ENCODE assay signal across 8 cellular contexts in genomic region chr1:9292361-9293240, GRCh38. TPM values are rescaled to one million over a fixed set of nuclear protein-coding genes. Genes with fewer than 3 reads are reported as not detected.
DNase-seq lines count a peak whose midpoint lies in the region; ATAC-seq and TF ChIP-seq lines count a peak whose summit lies in the region.

SPSB1 (plus strand) TSS chr1:9292894; CDS start chr1:9355892, 62,998 bp downstream.

- peak within 1 kb of the TSS; percentile 96 for H3K4me2 ChIP-seq in osteoblast (ENCODE audit: insufficient read depth, low read length)

- DNase-seq in GM04504 (ENCODE audit: low read depth) (peak; percentile 60), SK-N-MC (ENCODE audit: low read depth, low spot score) (no peak), Right ventricle myocardium inferior (ENCODE audit: missing footprints) (peak; percentile 82), osteoblast (ENCODE audit: insufficient read length, low spot score, missing footprints) (peak; percentile 95), upper lobe of left lung (peak; percentile 73 to 94), cerebellar nuclear complex (lab: John Stamatoyannopoulos, UW) (no peak)

- H3K36me3 Mint-ChIP-seq in activated naive CD8-positive, alpha-beta T cell: peaks cover 3% of the 10 kb centered on the region

- H3K4me3 ChIP-seq in HUES48 (ENCODE audit: low read depth, low read length) (peak within 1 kb of the TSS; percentile 67), SK-N-MC (peak within 1 kb of the TSS; percentile 80), osteoblast (ENCODE audit: insufficient read depth, low read length) (peak within 1 kb of the TSS; percentile 77), upper lobe of left lung (peak within 1 kb of the TSS; percentile 55 to 95 (median 90))

- H3K9me3 Mint-ChIP-seq in activated naive CD8-positive, alpha-beta T cell (ENCODE audit: low read depth): peaks cover 4% of the 10 kb centered on the region

- intact Hi-C loops in Right ventricle myocardium inferior (cut with DNase I): loop anchor here (2.0 kb wide), 1 partner anchor 92 kb away; no protein-coding TSS in a partner anchor

- peaks cover 38% of the 10 kb centered on the region for H4K20me1 ChIP-seq in osteoblast (ENCODE audit: insufficient read depth, low read length)

- peaks cover 14% of the 10 kb centered on the region for H3K4me1 Mint-ChIP-seq in activated naive CD8-positive, alpha-beta T cell (ENCODE audit: low read depth)

- H2AFZ ChIP-seq in osteoblast (ENCODE audit: low read length): peak within 1 kb of the TSS; percentile 77

- H3K79me2 ChIP-seq in osteoblast (ENCODE audit: insufficient read depth, low read length): peaks cover 41% of the 10 kb centered on the region

- 0 to 6% methylated on average over 16 to 44 of the region's 119 CpGs for WGBS in upper lobe of left lung, 2 donors

- H3K27me3 Mint-ChIP-seq in activated naive CD8-positive, alpha-beta T cell: no peaks in the 10 kb centered on the region

- TF ChIP-seq CTCF in osteoblast (IDR thresholded peaks at IDR 0.05; ENCODE audit: extremely low read depth, low read depth, low read length) (no peak), upper lobe of left lung (IDR thresholded peaks at IDR 0.05) (peak in 2 of 6 experiments; percentile 11 to 22)

- TF ChIP-seq EP300 in upper lobe of left lung (IDR thresholded peaks at IDR 0.05): no peak

- ATAC-seq in Right ventricle myocardium inferior (peak; percentile 75), upper lobe of left lung (ENCODE audit: low FRiP score in 2 of 2) (peak; percentile 75 to 77)

- peak within 1 kb of the TSS; percentile 70 for H3K4me3 Mint-ChIP-seq in activated naive CD8-positive, alpha-beta T cell

- H3K27ac Mint-ChIP-seq in activated naive CD8-positive, alpha-beta T cell: peak within 1 kb of the TSS; percentile 34

- H3K36me3 ChIP-seq in HUES48 (ENCODE audit: control insufficient read depth, insufficient read depth, low read length) (no peaks in the 10 kb centered on the region), SK-N-MC (ENCODE audit: insufficient read depth, low read length) (no peaks in the 10 kb centered on the region), osteoblast (ENCODE audit: insufficient read depth, low read length) (peaks cover 5% of the 10 kb centered on the region), upper lobe of left lung (no peaks in the 10 kb centered on the region)

- H3K27me3 ChIP-seq in HUES48 (ENCODE audit: control insufficient read depth, insufficient read depth, low read length) (peaks cover 23% of the 10 kb centered on the region), osteoblast (ENCODE audit: insufficient read depth, low read length) (no peaks in the 10 kb centered on the region), upper lobe of left lung (no peaks in the 10 kb centered on the region)

- H3K27ac ChIP-seq in HUES48 (ENCODE audit: low read depth, low read length) (no peak within 1 kb of the TSS), SK-N-MC (no peak within 1 kb of the TSS), osteoblast (ENCODE audit: low read depth, low read length) (peak within 1 kb of the TSS; percentile 77), upper lobe of left lung (peak within 1 kb of the TSS; percentile 89 to 96 (median 90))

- peaks cover 3% of the 10 kb centered on the region for H3K9me3 ChIP-seq in HUES48 (ENCODE audit: control insufficient read depth, insufficient read depth, low read length)
- H3K9me3 ChIP-seq in SK-N-MC (ENCODE audit: low read depth, low read length): 0 out of 2 replicates have a peak, but pooled peaks cover 5% of the 10 kb centered on the region
- H3K9me3 ChIP-seq in osteoblast (ENCODE audit: low read depth, low read length): peaks cover 3% of the 10 kb centered on the region
- H3K9me3 ChIP-seq in upper lobe of left lung: peaks cover 7 to 13% (median 13%) of the 10 kb centered on the region in 4 donors

- H3K9ac ChIP-seq in HUES48 (ENCODE audit: low read depth, low read length) (no peak within 1 kb of the TSS), SK-N-MC (ENCODE audit: insufficient read length) (peak within 1 kb of the TSS; percentile 69)

- TF ChIP-seq POLR2A in upper lobe of left lung (IDR thresholded peaks at IDR 0.05): peak in 3 of 4 donors; percentile 72 to 86 (median 82)

- H3K4me1 ChIP-seq in HUES48 (ENCODE audit: control insufficient read depth, insufficient read depth, low read length) (peaks cover 7% of the 10 kb centered on the region; the same call in 1 of the 2 replicates), osteoblast (ENCODE audit: insufficient read depth, low read length) (peaks cover 41% of the 10 kb centered on the region), upper lobe of left lung (peaks cover 33 to 61% (median 44%) of the 10 kb centered on the region in 4 donors)

RNA-seq across cellular contexts. Expression of gene SPSB1, which starts in this region (rescaled TPM):
- 16.5 TPM for total RNA-seq in Right ventricle myocardium inferior
- 14.7 and 23.2 TPM in 2 replicates for total RNA-seq in osteoblast
- 10 to 100 TPM; 21.0 to 49.1 (median 30.3) TPM for total RNA-seq in upper lobe of left lung

Comparison
In these comparisons a context has a peak if more than half of its experiments do, and no peak if none do; other contexts are left out.
1. DNase-seq: peak in GM04504 (single experiment), Right ventricle myocardium inferior (single experiment), osteoblast (single experiment) and upper lobe of left lung (2 of 2); none in SK-N-MC (single experiment) and cerebellar nuclear complex (0 of 2).
2. H3K27ac ChIP-seq: peak in osteoblast (single experiment) and upper lobe of left lung (4 of 4); none in HUES48 (single experiment) and SK-N-MC (single experiment).
3. Peak in every context shown above with its lines, with median percentiles within 50 percentile points of each other: H3K4me3 ChIP-seq.